8 cellular contexts compared by ENCODE assay signal in genomic region chr6:53359843-53360834, GRCh38. TPM values are rescaled to one million over a fixed set of nuclear protein-coding genes. Genes with fewer than 3 reads are reported as not detected.
DNase-seq lines count a peak whose midpoint lies in the region; ATAC-seq and TF ChIP-seq lines count a peak whose summit lies in the region.

No MANE protein-coding gene starts in this region.

- peak overlapping the region; percentile 98 for H4K91ac ChIP-seq in mesenchymal stem cell (ENCODE audit: low read length)

- peak overlapping the region; percentile 95 for H3K9ac ChIP-seq in mesenchymal stem cell (ENCODE audit: low read length)

- H3K9me3 ChIP-seq in breast epithelium (no peaks in the 10 kb centered on the region), mesenchymal stem cell (ENCODE audit: control insufficient read depth, low read length) (no peaks in the 10 kb centered on the region)

- peak overlapping the region; percentile 91 for H3K4me3 Mint-ChIP-seq in activated naive CD4-positive, alpha-beta T cell treated with anti-CD3 and anti-CD28 coated beads, Interleukin-2, amount 50 U/mL, for 24 hours

- no peak overlapping the region for H3K14ac ChIP-seq in mesenchymal stem cell (ENCODE audit: low read length in 2 of 2)

- H3K4me3 ChIP-seq in breast epithelium (peak overlapping the region; percentile 59 to 89 (median 72)), mesenchymal stem cell (ENCODE audit: insufficient read depth in 1 of 2, low read depth in 1 of 2, low read length in 2 of 2) (peak overlapping the region; percentile 54 to 78), urinary bladder (ENCODE audit: low read depth, low read length) (peak overlapping the region; percentile 66)

- peak overlapping the region; percentile 95 to 98 for H3K27ac ChIP-seq in breast epithelium
- peak overlapping the region; percentile 86 for H3K27ac ChIP-seq in mesenchymal stem cell (ENCODE audit: low read length, poor library complexity, severe bottlenecking)
- peak overlapping the region; percentile 76 for H3K27ac ChIP-seq in urinary bladder (ENCODE audit: low read depth)

- no peaks in the 10 kb centered on the region for H3K36me3 Mint-ChIP-seq in activated naive CD4-positive, alpha-beta T cell treated with anti-CD3 and anti-CD28 coated beads, Interleukin-2, amount 50 U/mL, for 24 hours

- peak overlapping the region; percentile 89 for H2BK120ac ChIP-seq in mesenchymal stem cell (ENCODE audit: low read depth, low read length)

- TF ChIP-seq POLR2A in breast epithelium (IDR thresholded peaks at IDR 0.05): no peak

- H3K23ac ChIP-seq in mesenchymal stem cell (ENCODE audit: low read length in 2 of 2): peak overlapping the region in 1 of 2 experiments; percentile 48

- H2BK12ac ChIP-seq in mesenchymal stem cell (ENCODE audit: low read length in 2 of 2): peak overlapping the region; percentile 66 to 90

- H3K18ac ChIP-seq in mesenchymal stem cell (ENCODE audit: low read depth in 1 of 2, low read length in 2 of 2): peak overlapping the region; percentile 55 to 95

- peak overlapping the region; percentile 21 for H2BK5ac ChIP-seq in mesenchymal stem cell (ENCODE audit: low read depth, low read length, poor library complexity, severe bottlenecking)

- DNase-seq in activated naive CD4-positive, alpha-beta T cell treated with anti-CD3 and anti-CD28 coated beads, Interleukin-2, amount 50 U/mL, for 16 hours: no peak
- DNase-seq in NCI-H2171 (lab: John Stamatoyannopoulos, UW): peak; percentile 29
- no peak for DNase-seq in breast epithelium (ENCODE audit: low spot score in 2 of 2)
- peak; percentile 56 for DNase-seq in mesenchymal stem cell
- DNase-seq in NCI-H1092 treated with DMSO at 0.1 percent for 48 hours (lab: John Stamatoyannopoulos, UW): no peak

- intact Hi-C loops in breast epithelium (cut with DNase I; ENCODE audit: low total_unique reads): no loop called here

- TF ChIP-seq CTCF in breast epithelium (IDR thresholded peaks at IDR 0.05): no peak

- no peaks in the 10 kb centered on the region for H3K79me1 ChIP-seq in mesenchymal stem cell (replicated peaks; ENCODE audit: low read length, poor library complexity, severe bottlenecking)

- no peaks in the 10 kb centered on the region for H3K36me3 ChIP-seq in breast epithelium
- peaks cover 0 to 3% of the 10 kb centered on the region in 2 experiments for H3K36me3 ChIP-seq in mesenchymal stem cell (ENCODE audit: control insufficient read depth in 1 of 2, insufficient read depth in 2 of 2, low read depth in 1 of 2, low read length in 2 of 2)
- H3K36me3 ChIP-seq in urinary bladder (ENCODE audit: insufficient read depth): no peaks in the 10 kb centered on the region

- H3K4me1 ChIP-seq in breast epithelium (peaks cover 7 to 8% of the 10 kb centered on the region in 2 donors), mesenchymal stem cell (ENCODE audit: control insufficient read depth, insufficient read depth, low read depth, low read length) (peaks cover 10% of the 10 kb centered on the region), urinary bladder (ENCODE audit: insufficient read depth) (no peaks in the 10 kb centered on the region)

- ATAC-seq in GM18867 (IDR thresholded peaks at IDR 0.05; ENCODE audit: unreplicated experiment): no peak

- H3K9me3 Mint-ChIP-seq in activated naive CD4-positive, alpha-beta T cell treated with anti-CD3 and anti-CD28 coated beads, Interleukin-2, amount 50 U/mL, for 24 hours: no peaks in the 10 kb centered on the region

- H3K4ac ChIP-seq in mesenchymal stem cell (ENCODE audit: low read depth in 1 of 2, low read length in 2 of 2): peak overlapping the region; percentile 19 to 91

- H4K8ac ChIP-seq in mesenchymal stem cell (ENCODE audit: low read length): peak overlapping the region; percentile 94

- peak overlapping the region; percentile 100 for H2BK15ac ChIP-seq in mesenchymal stem cell (ENCODE audit: low read depth, poor library complexity, severe bottlenecking)

- H2AK5ac ChIP-seq in mesenchymal stem cell (ENCODE audit: low read length, severe bottlenecking): peak overlapping the region; percentile 52

- H3K27me3 ChIP-seq in breast epithelium (no peaks in the 10 kb centered on the region), mesenchymal stem cell (ENCODE audit: control insufficient read depth in 1 of 2, insufficient read depth in 1 of 2, low read length in 2 of 2) (no peaks in the 10 kb centered on the region)

- H3K4me2 ChIP-seq in mesenchymal stem cell (ENCODE audit: low read length, poor library complexity, severe bottlenecking): peak overlapping the region; percentile 82

- H3K27me3 Mint-ChIP-seq in activated naive CD4-positive, alpha-beta T cell treated with anti-CD3 and anti-CD28 coated beads, Interleukin-2, amount 50 U/mL, for 24 hours: no peaks in the 10 kb centered on the region

- WGBS in mesenchymal stem cell: 50% methylated on average over 11 of the region's 18 CpGs
- 13% methylated on average over 18 of the region's 18 CpGs for WGBS in urinary bladder

- peak overlapping the region; percentile 99 for H3K27ac Mint-ChIP-seq in activated naive CD4-positive, alpha-beta T cell treated with anti-CD3 and anti-CD28 coated beads, Interleukin-2, amount 50 U/mL, for 24 hours

- H3K4me1 Mint-ChIP-seq in activated naive CD4-positive, alpha-beta T cell treated with anti-CD3 and anti-CD28 coated beads, Interleukin-2, amount 50 U/mL, for 24 hours: peaks cover 45% of the 10 kb centered on the region

- H2AFZ ChIP-seq in mesenchymal stem cell (ENCODE audit: low read depth, low read length): no peak overlapping the region

RNA-seq across cellular contexts. Expression of gene ELOVL5, which starts 11.4 kb away (rescaled TPM):
- total RNA-seq in breast epithelium: 100 to 1,000 TPM; 245 to 427 (median 272) TPM
- polyA plus RNA-seq in mesenchymal stem cell (2013, experiment 1 of 2): 112 TPM
- 114 TPM for polyA plus RNA-seq in mesenchymal stem cell (2013, experiment 2 of 2)
- 72.6 TPM for total RNA-seq in urinary bladder
- polyA plus RNA-seq in urinary bladder: 54.3 TPM

Comparison
In these comparisons a context has a peak if more than half of its experiments do, and no peak if none do; other contexts are left out.
1. DNase-seq: peak in NCI-H2171 (single experiment) and mesenchymal stem cell (single experiment); none in activated naive CD4-positive, alpha-beta T cell treated with anti-CD3 and anti-CD28 coated beads, Interleukin-2, amount 50 U/mL, for 16 hours (single experiment), breast epithelium (0 of 2) and NCI-H1092 treated with DMSO at 0.1 percent for 48 hours (single experiment).
2. Peak in every context shown above with its lines, with median percentiles within 50 percentile points of each other: H3K27ac ChIP-seq and H3K4me3 ChIP-seq.